In genomic region chr11:2077061-2077802, GRCh38 we compare ENCODE assay signal across 9 cellular contexts.
DNase-seq lines count a peak whose midpoint lies in the region; ATAC-seq and TF ChIP-seq lines count a peak whose summit lies in the region.
"Had no signal": no experiment of that assay in that cellular context is flagged by ENCODE, and none has a peak within 500 bp of the region (broad histone marks: within the 10 kb centered on the region; RNA-seq: fewer than 3 reads in every experiment).

No MANE protein-coding gene starts in this region.

- H3K36me3 ChIP-seq in PC-9 (ENCODE audit: low read depth) = no peaks in the 10 kb centered on the region
- H3K36me3 ChIP-seq in esophagus squamous epithelium = no peaks in the 10 kb centered on the region
- H3K36me3 ChIP-seq in MM.1S (replicated peaks; ENCODE audit: insufficient read depth, low read length) = no peaks in the 10 kb centered on the region

- no peaks in the 10 kb centered on the region for H3K9me3 Mint-ChIP-seq in Calu3 (ENCODE audit: low read depth, unreplicated experiment)
- H3K9me3 Mint-ChIP-seq: H9 had no signal

- in situ Hi-C loops in astrocyte of the spinal cord (cut with HindIII; ENCODE audit: low sequenced_read_pairs) = no loop called here

- no peaks in the 10 kb centered on the region for H3K27me3 Mint-ChIP-seq in Calu3 (ENCODE audit: unreplicated experiment)

- H3K27ac Mint-ChIP-seq in Calu3 (ENCODE audit: unreplicated experiment) = peak overlapping the region; percentile 83
- H3K27ac Mint-ChIP-seq: H9 had no signal

- H3K4me3 Mint-ChIP-seq in Calu3 (ENCODE audit: low read depth, unreplicated experiment) = peak overlapping the region; percentile 24
- H3K4me3 Mint-ChIP-seq: H9 had no signal

- H2AFZ ChIP-seq in PC-9 = peak overlapping the region; percentile 52; the same call in 1 of the 2 replicates
- H2AFZ ChIP-seq in MM.1S (ENCODE audit: low read length) = no peak overlapping the region

- TF ChIP-seq CTCF in Calu3 (IDR thresholded peaks at IDR 0.05; ENCODE audit: unreplicated experiment) (no peak), PC-9 (conservative IDR thresholded peaks at IDR 0.05) (no peak), astrocyte of the spinal cord (IDR thresholded peaks at IDR 0.05; ENCODE audit: low read depth, low read length) (no peak), esophagus squamous epithelium (IDR thresholded peaks at IDR 0.05) (no peak), MM.1S (IDR thresholded peaks at IDR 0.05; ENCODE audit: low read length) (no peak)

- intact Hi-C loops in Calu3 (cut with micrococcal nuclease; ENCODE audit: unreplicated experiment) (loop anchor here (5.0 kb wide), 1 partner anchor 65 kb away; no protein-coding TSS in a partner anchor), PC-9 (cut with micrococcal nuclease; ENCODE audit: unreplicated experiment) (no loop called here), esophagus squamous epithelium (cut with DNase I) (no loop called here)

- H3K9me3 ChIP-seq in PC-9 (ENCODE audit: insufficient read depth, low read depth) (no peaks in the 10 kb centered on the region), esophagus squamous epithelium (no peaks in the 10 kb centered on the region), MM.1S (replicated peaks; ENCODE audit: insufficient read depth, low read length) (no peaks in the 10 kb centered on the region)

- POLR2A ChIA-PET in PC-9 (lab: Charles Lee; ENCODE audit: unreplicated experiment) = interaction anchor here (0.6 to 0.7 kb wide), 5 partner anchors 21 to 229 kb away, joined by 3 to 19 read pairs (median 4); no protein-coding TSS in a partner anchor

- 32 to 42% methylated on average over 6 of the region's 6 CpGs for WGBS in esophagus squamous epithelium, 2 donors

- H3F3A ChIP-seq in PC-9 (ENCODE audit: insufficient read depth, low read depth) (peaks cover 23% of the 10 kb centered on the region; the same call in 1 of the 2 replicates), MM.1S (ENCODE audit: insufficient read depth, low read length) (no peaks in the 10 kb centered on the region)

- H3K9me2 ChIP-seq in PC-9 (ENCODE audit: insufficient read depth) (no peaks in the 10 kb centered on the region), MM.1S (replicated peaks; ENCODE audit: insufficient read depth, low read length) (no peaks in the 10 kb centered on the region)

- H3K27me3 ChIP-seq in PC-9 (ENCODE audit: insufficient read depth, low read depth) (no peaks in the 10 kb centered on the region), esophagus squamous epithelium (peaks cover 0 to 42% (median 0%) of the 10 kb centered on the region in 4 donors), MM.1S (replicated peaks; ENCODE audit: insufficient read depth, low read length) (peaks cover 93% of the 10 kb centered on the region)

- ATAC-seq in HG03280 (IDR thresholded peaks at IDR 0.05; ENCODE audit: unreplicated experiment) = no peak

- H3K9ac ChIP-seq in MM.1S (ENCODE audit: low read length) = no peak overlapping the region

- BruUV-seq in Calu3 (replicated peaks; lab: Mats Ljungman, UMichigan) = no TSS peak
- BruUV-seq in PC-9 (replicated peaks; lab: Mats Ljungman, UMichigan) = no TSS peak

- CTCF ChIA-PET in Calu3 (lab: Charles Lee) = interaction anchor here (0.6 to 1.9 kb wide), 15 partner anchors 12 to 642 kb away, joined by 3 to 8 read pairs (median 3); no protein-coding TSS in a partner anchor
- CTCF ChIA-PET in PC-9 (lab: Charles Lee) = interaction anchor here (0.6 kb wide), 1 partner anchor 73 kb away, joined by 4 read pairs; no protein-coding TSS in a partner anchor

- no peak for TF ChIP-seq POLR2A in esophagus squamous epithelium (IDR thresholded peaks at IDR 0.05)

- H3K36me3 Mint-ChIP-seq in Calu3 (ENCODE audit: insufficient read depth, unreplicated experiment) = no peaks in the 10 kb centered on the region

- DNase-seq in Calu3 (peak; percentile 58), PC-9 (peak; percentile 37 to 90), astrocyte of the spinal cord (ENCODE audit: low read depth, low spot score) (peak; percentile 74), mucosa of gallbladder (ENCODE audit: low spot score) (peak; percentile 9), esophagus squamous epithelium (lab: John Stamatoyannopoulos, UW) (no peak), MM.1S (no peak), GM19240 (ENCODE audit: insufficient read length, low spot score) (no peak)
- DNase-seq: H9 had no signal

- no peaks in the 10 kb centered on the region for H3K79me2 ChIP-seq in PC-9 (ENCODE audit: low read depth)
- no peaks in the 10 kb centered on the region for H3K79me2 ChIP-seq in MM.1S (ENCODE audit: low read length)

- peaks cover 31% of the 10 kb centered on the region for H3K4me1 ChIP-seq in PC-9 (replicated peaks; ENCODE audit: insufficient read depth)
- peaks cover 0 to 10% (median 0%) of the 10 kb centered on the region in 3 donors for H3K4me1 ChIP-seq in esophagus squamous epithelium
- no peaks in the 10 kb centered on the region for H3K4me1 ChIP-seq in MM.1S (ENCODE audit: low read length)

- H3K4me3 ChIP-seq in PC-9 (0 out of 2 replicates have a peak overlapping the region, but pooled peaks have one; percentile 19), astrocyte of the spinal cord (ENCODE audit: low read depth, low read length) (no peak overlapping the region), esophagus squamous epithelium (no peak overlapping the region), MM.1S (ENCODE audit: low read length) (no peak overlapping the region)

- peak overlapping the region; percentile 88 for H3K27ac ChIP-seq in PC-9
- no peak overlapping the region for H3K27ac ChIP-seq in esophagus squamous epithelium
- H3K27ac ChIP-seq in MM.1S (ENCODE audit: low read length) = no peak overlapping the region

- peak overlapping the region; percentile 66 for H3K4me2 ChIP-seq in PC-9
- no peak overlapping the region for H3K4me2 ChIP-seq in MM.1S (ENCODE audit: low read depth, low read length)

- H4K20me1 ChIP-seq in PC-9 (ENCODE audit: insufficient read depth) (no peaks in the 10 kb centered on the region), MM.1S (ENCODE audit: insufficient read depth, low read length) (no peaks in the 10 kb centered on the region)

- H3K4me1 Mint-ChIP-seq in Calu3 (ENCODE audit: low read depth, unreplicated experiment) = peaks cover 13% of the 10 kb centered on the region

Comparison
In these comparisons a context has a peak if more than half of its experiments do, and no peak if none do; other contexts are left out.
1. DNase-seq: peak in Calu3 (single experiment), PC-9 (2 of 2), astrocyte of the spinal cord (single experiment) and mucosa of gallbladder (single experiment); none in esophagus squamous epithelium (single experiment), MM.1S (single experiment) and GM19240 (single experiment).